1 cellular context compared by ENCODE assay signal in genomic region chr19:55385749-55386514, GRCh38.
TF ChIP-seq lines count a peak whose summit lies in the region.

Gene RPL28, plus strand, starts transcription at chr19:55385932. Its CDS starts 426 bp downstream, at chr19:55386358.

TF ChIP-seq in HepG2, 621 proteins besides CTCF, POLR2A, EP300 and RAD21 (continued from another document and continues in another):
- TF ChIP-seq ARID5B (CRISPR knock-in tag; IDR thresholded peaks at IDR 0.05) (peak; percentile 42; the same call in 1 of the 2 replicates), ZNF205 (CRISPR knock-in tag; IDR thresholded peaks at IDR 0.05) (peak; percentile 77), ZNF75D (CRISPR knock-in tag; IDR thresholded peaks at IDR 0.05; ENCODE audit: borderline replicate concordance) (peak; percentile 91; the same call in 1 of the 2 replicates), ZNF704 (CRISPR knock-in tag; IDR thresholded peaks at IDR 0.05; ENCODE audit: borderline replicate concordance) (peak; percentile 37; the same call in 1 of the 2 replicates), MTA1 (CRISPR knock-in tag; IDR thresholded peaks at IDR 0.05; ENCODE audit: borderline replicate concordance) (no peak), ZNF224 (CRISPR knock-in tag; IDR thresholded peaks at IDR 0.05) (0 out of 2 replicates have a peak, but pooled peaks have one; percentile 58), CAMTA2 (CRISPR knock-in tag; IDR thresholded peaks at IDR 0.05; ENCODE audit: borderline replicate concordance) (peak; percentile 55; the same call in 1 of the 2 replicates), ZNF891 (CRISPR knock-in tag; IDR thresholded peaks at IDR 0.05) (no peak; the same call in 1 of the 2 replicates), ZNF276 (CRISPR knock-in tag; IDR thresholded peaks at IDR 0.05; ENCODE audit: low read depth) (peak; percentile 74; the same call in 1 of the 2 replicates), SOX13 (IDR thresholded peaks at IDR 0.05) (no peak), SOX13 (CRISPR knock-in tag; conservative IDR thresholded peaks at IDR 0.05 in 1 of 2, IDR thresholded peaks at IDR 0.05 in 1 of 2) (0 out of 4 replicates have a peak, but pooled peaks of 1 of the 2 experiments have one; percentile 48), MYPOP (CRISPR knock-in tag; IDR thresholded peaks at IDR 0.05) (peak; percentile 76; the same call in 1 of the 2 replicates), THAP11 (CRISPR knock-in tag; IDR thresholded peaks at IDR 0.05) (peak; percentile 90), TERF1 (CRISPR knock-in tag; IDR thresholded peaks at IDR 0.05) (no peak), ZNF598 (CRISPR knock-in tag; IDR thresholded peaks at IDR 0.05; ENCODE audit: borderline replicate concordance) (no peak; the same call in 1 of the 2 replicates), THAP9 (CRISPR knock-in tag; IDR thresholded peaks at IDR 0.05; ENCODE audit: borderline replicate concordance) (peak; percentile 80; the same call in 1 of the 2 replicates), ZFAT (CRISPR knock-in tag; conservative IDR thresholded peaks at IDR 0.05) (no peak), ZNF691 (CRISPR knock-in tag; IDR thresholded peaks at IDR 0.05; ENCODE audit: borderline replicate concordance, low read depth) (peak; percentile 80), DR1 (CRISPR knock-in tag; IDR thresholded peaks at IDR 0.05) (peak; percentile 98), ELF1 (CRISPR knock-in tag; IDR thresholded peaks at IDR 0.05) (peak; percentile 80), SALL1 (CRISPR knock-in tag; IDR thresholded peaks at IDR 0.05) (peak; percentile 85), RBM39 (IDR thresholded peaks at IDR 0.05; ENCODE audit: low read depth, low read length, poor library complexity, severe bottlenecking) (peak; percentile 72), ZNF318 (CRISPR knock-in tag; IDR thresholded peaks at IDR 0.05) (no peak; the same call in 1 of the 2 replicates), GTF2F1 (IDR thresholded peaks at IDR 0.05; ENCODE audit: low read length) (peak; percentile 72; the same call in 1 of the 2 replicates), ZNF746 (CRISPR knock-in tag; IDR thresholded peaks at IDR 0.05) (peak; percentile 13; the same call in 1 of the 2 replicates), ZBTB44 (CRISPR knock-in tag; IDR thresholded peaks at IDR 0.05) (no peak)
